14 cellular contexts compared by ENCODE assay signal in genomic region chr17:78089557-78090281, GRCh38. TPM values are rescaled to one million over a fixed set of nuclear protein-coding genes. Genes with fewer than 3 reads are reported as not detected.
DNase-seq lines count a peak whose midpoint lies in the region; ATAC-seq lines count a peak whose summit lies in the region.
"Had no signal": no experiment of that assay in that cellular context is flagged by ENCODE, and none has a peak within 500 bp of the region (broad histone marks: within the 10 kb centered on the region; RNA-seq: fewer than 3 reads in every experiment).

No MANE protein-coding gene starts in this region.

- peaks cover 52 to 60% of the 10 kb centered on the region in 2 donors for H3K36me3 ChIP-seq in stomach smooth muscle (ENCODE audit: control insufficient read depth in 2 of 2, insufficient read depth in 2 of 2, low read length in 2 of 2)

- peaks cover 5% of the 10 kb centered on the region for H3K4me1 ChIP-seq in stomach smooth muscle (ENCODE audit: control insufficient read depth, insufficient read depth, low read length)

- peak overlapping the region; percentile 4 for H3K27ac ChIP-seq in stomach smooth muscle (ENCODE audit: low read length)

- H3K9me3 Mint-ChIP-seq in activated naive CD4-positive, alpha-beta T cell treated with anti-CD3 and anti-CD28 coated beads for 36 hours: no peaks in the 10 kb centered on the region
- no peaks in the 10 kb centered on the region for H3K9me3 Mint-ChIP-seq in activated T-helper 17 cell treated with anti-CD3 and anti-CD28 coated beads, Interleukin-2, amount 50 U/mL, for 72 hours
- H3K9me3 Mint-ChIP-seq: nephron had no signal

- H3K9me3 ChIP-seq in stomach smooth muscle (ENCODE audit: control insufficient read depth in 2 of 2, low read length in 2 of 2): no peaks in the 10 kb centered on the region

- no peak overlapping the region for H3K4me3 ChIP-seq in stomach smooth muscle (ENCODE audit: low read length in 2 of 2)

- DNase-seq in activated naive CD4-positive, alpha-beta T cell treated with anti-CD3 and anti-CD28 coated beads for 36 hours: no peak
- no peak for DNase-seq in activated naive CD4-positive, alpha-beta T cell (lab: John Stamatoyannopoulos, UW)
- DNase-seq in iris pigment epithelial cell (ENCODE audit: low read depth) (peak; percentile 12), Ammon's horn (ENCODE audit: low spot score) (no peak), NCI-H146 treated with DMSO at 0.1 percent for 48 hours (lab: John Stamatoyannopoulos, UW; ENCODE audit: unreplicated experiment) (no peak)
- DNase-seq: hippocampal formation; NCI-H82; SHP77 treated with DMSO at 0.1 percent for 48 hours; stimulated activated naive CD4-positive, alpha-beta T cell had no signal

- CTCF ChIA-PET in activated naive CD4-positive, alpha-beta T cell treated with anti-CD3 and anti-CD28 coated beads for 36 hours (lab: Charles Lee): interaction anchor here (2.0 kb wide), 1 partner anchor 72 kb away, joined by 6 read pairs; no protein-coding TSS in a partner anchor

- no peak for ATAC-seq in activated T-helper 17 cell treated with anti-CD3 and anti-CD28 coated beads, Interleukin-2, amount 50 U/mL, for 72 hours (replicated peaks)
- no peak for ATAC-seq in HG02759 (IDR thresholded peaks at IDR 0.05; ENCODE audit: unreplicated experiment)

- no peaks in the 10 kb centered on the region for H3K27me3 Mint-ChIP-seq in activated naive CD4-positive, alpha-beta T cell treated with anti-CD3 and anti-CD28 coated beads for 36 hours (ENCODE audit: low read depth)
- H3K27me3 Mint-ChIP-seq in activated T-helper 17 cell treated with anti-CD3 and anti-CD28 coated beads, Interleukin-2, amount 50 U/mL, for 72 hours: no peaks in the 10 kb centered on the region

- no peak overlapping the region for H3K4me3 Mint-ChIP-seq in activated naive CD4-positive, alpha-beta T cell treated with anti-CD3 and anti-CD28 coated beads for 36 hours
- H3K4me3 Mint-ChIP-seq in activated T-helper 17 cell treated with anti-CD3 and anti-CD28 coated beads, Interleukin-2, amount 50 U/mL, for 72 hours: no peak overlapping the region
- H3K4me3 Mint-ChIP-seq: nephron had no signal

- H3K4me1 Mint-ChIP-seq in activated naive CD4-positive, alpha-beta T cell treated with anti-CD3 and anti-CD28 coated beads for 36 hours (ENCODE audit: low read depth): peaks cover 14% of the 10 kb centered on the region
- no peaks in the 10 kb centered on the region for H3K4me1 Mint-ChIP-seq in activated T-helper 17 cell treated with anti-CD3 and anti-CD28 coated beads, Interleukin-2, amount 50 U/mL, for 72 hours

- peaks cover 30% of the 10 kb centered on the region for H3K36me3 Mint-ChIP-seq in activated naive CD4-positive, alpha-beta T cell treated with anti-CD3 and anti-CD28 coated beads for 36 hours (ENCODE audit: low read depth)
- H3K36me3 Mint-ChIP-seq in activated T-helper 17 cell treated with anti-CD3 and anti-CD28 coated beads, Interleukin-2, amount 50 U/mL, for 72 hours (ENCODE audit: low read depth): peaks cover 96% of the 10 kb centered on the region

- peak overlapping the region; percentile 30 for H3K27ac Mint-ChIP-seq in activated naive CD4-positive, alpha-beta T cell treated with anti-CD3 and anti-CD28 coated beads for 36 hours
- H3K27ac Mint-ChIP-seq in activated T-helper 17 cell treated with anti-CD3 and anti-CD28 coated beads, Interleukin-2, amount 50 U/mL, for 72 hours: peak overlapping the region; percentile 67
- H3K27ac Mint-ChIP-seq: nephron had no signal

- peak overlapping the region in 1 of 2 donors; percentile 13 for H3K9ac ChIP-seq in stomach smooth muscle (ENCODE audit: low read length in 2 of 2)

- intact Hi-C loops in activated naive CD4-positive, alpha-beta T cell treated with anti-CD3 and anti-CD28 coated beads for 36 hours (cut with micrococcal nuclease): no loop called here

- H3K27me3 ChIP-seq in stomach smooth muscle (ENCODE audit: control insufficient read depth in 1 of 2, insufficient read depth in 2 of 2, low read length in 2 of 2): no peaks in the 10 kb centered on the region

RNA-seq across cellular contexts. Expression of gene TMC6, which starts 38.8 kb away (rescaled TPM):
- 10 to 100 TPM; 79.0 to 85.6 TPM for total RNA-seq in activated naive CD4-positive, alpha-beta T cell treated with anti-CD3 and anti-CD28 coated beads for 36 hours
- 100 to 1,000 TPM; 165 to 351 TPM for total RNA-seq in activated T-helper 17 cell treated with anti-CD3 and anti-CD28 coated beads, Interleukin-2, amount 50 U/mL, for 72 hours

RNA-seq across cellular contexts. Expression of gene TMC8, which starts 40.9 kb away (rescaled TPM):
- 100 to 1,000 TPM; 105 to 110 TPM for total RNA-seq in activated naive CD4-positive, alpha-beta T cell treated with anti-CD3 and anti-CD28 coated beads for 36 hours
- 100 to 1,000 TPM; 126 to 250 TPM for total RNA-seq in activated T-helper 17 cell treated with anti-CD3 and anti-CD28 coated beads, Interleukin-2, amount 50 U/mL, for 72 hours
- total RNA-seq: M059J had no signal

RNA-seq across cellular contexts. Expression of gene C17orf99, which starts 56.5 kb away (rescaled TPM):
- not detected for total RNA-seq in activated naive CD4-positive, alpha-beta T cell treated with anti-CD3 and anti-CD28 coated beads for 36 hours
- under 1 TPM; 0.67 to 0.82 TPM for total RNA-seq in activated T-helper 17 cell treated with anti-CD3 and anti-CD28 coated beads, Interleukin-2, amount 50 U/mL, for 72 hours
- total RNA-seq: M059J had no signal
